In genomic region chr9:93822229-93822628, GRCh38 we compare ENCODE assay signal across 26 cellular contexts.
"Had no signal": no experiment of that assay in that cellular context is flagged by ENCODE, and none has a peak within 500 bp of the region (broad histone marks: within the 10 kb centered on the region; RNA-seq: fewer than 3 reads in every experiment).

No MANE protein-coding gene starts in this region.

- DNase-seq: activated CD4-positive, alpha-beta memory T cell treated with anti-CD3 and anti-CD28 coated beads for 36 hours; activated CD4-positive, alpha-beta T cell treated with anti-CD3 and anti-CD28 coated beads for 36 hours; activated CD4-positive, alpha-beta T cell treated with anti-CD3 and anti-CD28 coated beads, Interleukin-2, amount 50 U/mL, for 1 hour; activated gamma-delta T cell treated with Interleukin-2 at 50 U/mL for 16 hours; activated naive CD4-positive, alpha-beta T cell treated with anti-CD3 and anti-CD28 coated beads for 36 hours; activated T-cell treated with anti-CD3 and anti-CD28 coated beads, Interleukin-2, amount 50 U/mL, for 1 hour; activated T-cell treated with anti-CD3 and anti-CD28 coated beads, Interleukin-2, amount 50 U/mL, for 72 hours; adrenal gland; body of pancreas; caudate nucleus; cerebellar nuclear complex; MM.1S; MV-4-11; NCI-H1092; NCI-H1436 treated with DMSO at 0.1 percent for 48 hours; NCI-H1694 treated with DMSO at 0.1 percent for 48 hours; NCI-H2029; NCI-H345; NCI-H524 treated with DMSO at 0.1 percent for 48 hours; RPMI8226; SHP77 treated with DMSO at 0.1 percent for 48 hours had no signal

- ATAC-seq: activated CD4-positive, alpha-beta T cell treated with anti-CD3 and anti-CD28 coated beads for 36 hours; activated naive CD4-positive, alpha-beta T cell treated with anti-CD3 and anti-CD28 coated beads, Interleukin-2, amount 50 U/mL, for 72 hours; activated T-cell treated with anti-CD3 and anti-CD28 coated beads, Interleukin-2, amount 50 U/mL, for 72 hours; activated T-helper 17 cell treated with anti-CD3 and anti-CD28 coated beads, Interleukin-2, amount 50 U/mL, for 72 hours; body of pancreas; Panc1 had no signal

- H3K4me1 ChIP-seq: adrenal gland, body of pancreas, breast epithelium had no signal

- H3K4me3 ChIP-seq: adrenal gland, body of pancreas, breast epithelium had no signal

- H3K36me3 ChIP-seq: adrenal gland, breast epithelium had no signal

- H3K27ac ChIP-seq: adrenal gland, body of pancreas, breast epithelium, KMS-11 had no signal

- H3K9me3 ChIP-seq: adrenal gland, body of pancreas had no signal

- H3K27me3 ChIP-seq: body of pancreas had no signal
